Comparison of ENCODE assay signal across 1 cellular context in genomic region chr20:59032023-59032712, GRCh38.
TF ChIP-seq lines count a peak whose summit lies in the region.

Gene ATP5F1E (minus strand): TSS chr20:59032335. CDS start chr20:59032251, 84 bp downstream.

TF ChIP-seq in HepG2, 621 proteins besides CTCF, POLR2A, EP300 and RAD21 (continued from another document):
- TF ChIP-seq ATRX (CRISPR knock-in tag; IDR thresholded peaks at IDR 0.05; ENCODE audit: borderline replicate concordance) (no peak), ASH2L (IDR thresholded peaks at IDR 0.05; ENCODE audit: insufficient read length, low read depth, low read length) (peak; percentile 98), ZNF24 (IDR thresholded peaks at IDR 0.05) (0 out of 2 replicates have a peak, but pooled peaks have one; percentile 16), NFE2L1 (CRISPR knock-in tag; IDR thresholded peaks at IDR 0.05; ENCODE audit: borderline replicate concordance) (peak; percentile 78; the same call in 1 of the 2 replicates), ZBTB38 (CRISPR knock-in tag; IDR thresholded peaks at IDR 0.05) (peak; percentile 87)
- TF ChIP-seq, protein P1, sequence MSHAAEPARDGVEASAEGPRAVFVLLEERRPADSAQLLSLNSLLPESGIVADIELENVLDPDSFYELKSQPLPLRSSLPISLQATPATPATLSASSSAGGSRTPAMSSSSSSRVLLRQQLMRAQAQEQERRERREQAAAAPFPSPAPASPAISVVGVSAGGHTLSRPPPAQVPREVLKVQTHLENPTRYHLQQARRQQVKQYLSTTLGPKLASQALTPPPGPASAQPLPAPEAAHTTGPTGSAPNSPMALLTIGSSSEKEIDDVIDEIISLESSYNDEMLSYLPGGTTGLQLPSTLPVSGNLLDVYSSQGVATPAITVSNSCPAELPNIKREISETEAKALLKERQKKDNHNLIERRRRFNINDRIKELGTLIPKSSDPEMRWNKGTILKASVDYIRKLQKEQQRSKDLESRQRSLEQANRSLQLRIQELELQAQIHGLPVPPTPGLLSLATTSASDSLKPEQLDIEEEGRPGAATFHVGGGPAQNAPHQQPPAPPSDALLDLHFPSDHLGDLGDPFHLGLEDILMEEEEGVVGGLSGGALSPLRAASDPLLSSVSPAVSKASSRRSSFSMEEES (CRISPR knock-in tag; IDR thresholded peaks at IDR 0.05): peak; percentile 79
